7 cellular contexts compared by ENCODE assay signal in genomic region chr1:174875306-174875705, GRCh38.
A peak's percentile ranks its signal among the peaks of the same experiment; 100 is the strongest.
DNase-seq lines count a peak whose midpoint lies in the region; ATAC-seq and TF ChIP-seq lines count a peak whose summit lies in the region.

No MANE protein-coding gene starts in this region.

- H3K27ac ChIP-seq in HUES6 (ENCODE audit: low read depth, low read length) (peak overlapping the region; percentile 84), mammary epithelial cell (ENCODE audit: insufficient read depth, low read depth, low read length) (no peak overlapping the region), parathyroid adenoma (no peak overlapping the region), vagina (no peak overlapping the region)

- H3K4me1 ChIP-seq in HUES6 (ENCODE audit: control insufficient read depth, insufficient read depth, low read length) (peaks cover 36% of the 10 kb centered on the region), mammary epithelial cell (ENCODE audit: insufficient read depth, low read length) (peaks cover 9% of the 10 kb centered on the region), parathyroid adenoma (no peaks in the 10 kb centered on the region), vagina (no peaks in the 10 kb centered on the region)

- DNase-seq in NCI-H69 (lab: John Stamatoyannopoulos, UW) (peak; percentile 98), mammary epithelial cell (peak; percentile 63), cortex of kidney (lab: John Stamatoyannopoulos, UW) (no peak), vagina (ENCODE audit: extremely low spot score in 2 of 2) (no peak)

- intact Hi-C loops in mammary epithelial cell (cut with micrococcal nuclease) (no loop called here), vagina (cut with DNase I) (no loop called here)

- peaks cover 17% of the 10 kb centered on the region for H3K36me3 ChIP-seq in HUES6 (ENCODE audit: control insufficient read depth, insufficient read depth, low read length)
- H3K36me3 ChIP-seq in mammary epithelial cell (ENCODE audit: insufficient read depth, low read length): no peaks in the 10 kb centered on the region
- no peaks in the 10 kb centered on the region for H3K36me3 ChIP-seq in parathyroid adenoma (ENCODE audit: control insufficient read depth, insufficient read depth, low read length)
- H3K36me3 ChIP-seq in vagina: no peaks in the 10 kb centered on the region

- H3K4me3 ChIP-seq in HUES6 (ENCODE audit: low read depth, low read length): peak overlapping the region; percentile 62
- no peak overlapping the region for H3K4me3 ChIP-seq in mammary epithelial cell (replicated peaks in 1 of 3; ENCODE audit: insufficient read depth in 1 of 3, low read depth in 2 of 3, low read length in 3 of 3)
- no peak overlapping the region for H3K4me3 ChIP-seq in parathyroid adenoma (ENCODE audit: low read depth, low read length)
- H3K4me3 ChIP-seq in vagina: no peak overlapping the region

- H3K9ac ChIP-seq in HUES6 (ENCODE audit: low read length): peak overlapping the region; percentile 48
- no peak overlapping the region for H3K9ac ChIP-seq in mammary epithelial cell (ENCODE audit: insufficient read depth, low read length)
- no peak overlapping the region for H3K9ac ChIP-seq in parathyroid adenoma

- no peak for TF ChIP-seq POLR2A in vagina (IDR thresholded peaks at IDR 0.05)

- no peaks in the 10 kb centered on the region for H4K20me1 ChIP-seq in mammary epithelial cell (ENCODE audit: insufficient read depth, low read length)

- TF ChIP-seq CTCF in mammary epithelial cell (conservative IDR thresholded peaks at IDR 0.05 in 1 of 2, IDR thresholded peaks at IDR 0.05 in 1 of 2; ENCODE audit: extremely low read depth in 1 of 2, insufficient read depth in 1 of 2, low read depth in 1 of 2, low read length in 2 of 2) (no peak), parathyroid adenoma (IDR thresholded peaks at IDR 0.05) (no peak), vagina (IDR thresholded peaks at IDR 0.05) (no peak)

- H3K9me3 ChIP-seq in HUES6 (ENCODE audit: control insufficient read depth, insufficient read depth, low read depth, low read length): no peaks in the 10 kb centered on the region
- no peaks in the 10 kb centered on the region for H3K9me3 ChIP-seq in mammary epithelial cell (replicated peaks; ENCODE audit: insufficient read depth, low read length)
- H3K9me3 ChIP-seq in parathyroid adenoma (ENCODE audit: control insufficient read depth, low read length): no peaks in the 10 kb centered on the region
- no peaks in the 10 kb centered on the region for H3K9me3 ChIP-seq in vagina

- H2AFZ ChIP-seq in mammary epithelial cell (ENCODE audit: low read depth, low read length): no peak overlapping the region
- no peak overlapping the region for H2AFZ ChIP-seq in parathyroid adenoma

- CTCF ChIA-PET in mammary epithelial cell (lab: Charles Lee; ENCODE audit: low non-redundant PET): no interaction called here

- in situ Hi-C loops in mammary epithelial cell (cut with MboI; ENCODE audit: low sequenced_read_pairs in 2 of 2): no loop called here

- H3K79me2 ChIP-seq in mammary epithelial cell (ENCODE audit: insufficient read depth, low read length): no peaks in the 10 kb centered on the region
- no peaks in the 10 kb centered on the region for H3K79me2 ChIP-seq in parathyroid adenoma

- H3K4me2 ChIP-seq in mammary epithelial cell (ENCODE audit: insufficient read depth, low read depth, low read length) (no peak overlapping the region), parathyroid adenoma (ENCODE audit: low read length) (peak overlapping the region; percentile 23)

- WGBS in mammary epithelial cell (ENCODE audit: low coverage, missing lambda C conversion rate): 98% methylated on average over 4 of the region's 4 CpGs

- H3K27me3 ChIP-seq in HUES6 (ENCODE audit: control insufficient read depth, insufficient read depth, low read length) (no peaks in the 10 kb centered on the region), mammary epithelial cell (ENCODE audit: insufficient read depth, low read length) (no peaks in the 10 kb centered on the region), parathyroid adenoma (ENCODE audit: control insufficient read depth, insufficient read depth, low read length) (no peaks in the 10 kb centered on the region), vagina (no peaks in the 10 kb centered on the region)

- dilution Hi-C loops in mammary epithelial cell (cut with HindIII; ENCODE audit: low sequenced_read_pairs): no loop called here

- BruUV-seq in mammary epithelial cell (replicated peaks; lab: Mats Ljungman, UMichigan): no TSS peak

- no peak for ATAC-seq in HG03457 (IDR thresholded peaks at IDR 0.05; ENCODE audit: unreplicated experiment)

Comparison
In these comparisons a context has a peak if more than half of its experiments do, and no peak if none do; other contexts are left out.
1. DNase-seq: peak in NCI-H69 (single experiment) and mammary epithelial cell (single experiment); none in cortex of kidney (single experiment) and vagina (0 of 2).